In genomic region chr6:36949636-36950035, GRCh38 we compare ENCODE assay signal across 18 cellular contexts. TPM values are rescaled to one million over a fixed set of nuclear protein-coding genes. Genes with fewer than 3 reads are reported as not detected.
A peak's percentile ranks its signal among the peaks of the same experiment; 100 is the strongest.
DNase-seq lines count a peak whose midpoint lies in the region; ATAC-seq and TF ChIP-seq lines count a peak whose summit lies in the region.
"Had no signal": no experiment of that assay in that cellular context is flagged by ENCODE, and none has a peak within 500 bp of the region (broad histone marks: within the 10 kb centered on the region; RNA-seq: fewer than 3 reads in every experiment).

No MANE protein-coding gene starts in this region.

- peak overlapping the region; percentile 81 for H3K27ac ChIP-seq in foreskin keratinocyte
- H3K27ac ChIP-seq: parathyroid adenoma, upper lobe of left lung had no signal

- peaks cover 13% of the 10 kb centered on the region for H3K4me1 ChIP-seq in foreskin keratinocyte
- H3K4me1 ChIP-seq: parathyroid adenoma, upper lobe of left lung had no signal

- TF ChIP-seq CTCF in foreskin keratinocyte (conservative IDR thresholded peaks at IDR 0.05): no peak

- no peaks in the 10 kb centered on the region for H3K27me3 ChIP-seq in foreskin keratinocyte
- H3K27me3 ChIP-seq: upper lobe of left lung had no signal

- peak; percentile 26 for ATAC-seq in foreskin keratinocyte
- no peak for ATAC-seq in HG03045 (IDR thresholded peaks at IDR 0.05; ENCODE audit: unreplicated experiment)
- ATAC-seq in GM19023 (IDR thresholded peaks at IDR 0.05; ENCODE audit: unreplicated experiment): no peak
- ATAC-seq: Panc1 had no signal

- DNase-seq in A172 (ENCODE audit: low spot score) (peak; percentile 25), HS-5 (ENCODE audit: low read depth) (peak; percentile 46), astrocyte of the hippocampus (ENCODE audit: low read depth, low spot score) (peak; percentile 37), foreskin keratinocyte (peak in 1 of 2 donors; percentile 67), HuH-7 (ENCODE audit: low spot score) (no peak)
- no peak for DNase-seq in stimulated activated CD8-positive, alpha-beta memory T cell treated with anti-CD3 and anti-CD28 coated beads, Interleukin-4, amount 100 ng/mL, for 48 hours
- DNase-seq: activated CD4-positive, alpha-beta T cell treated with anti-CD3 and anti-CD28 coated beads, Interleukin-2, amount 50 U/mL, for 48 hours; midbrain; NCI-H1694 treated with DMSO at 0.1 percent for 48 hours; NCI-H526; stimulated activated CD4-positive, alpha-beta T cell treated with anti-CD3 and anti-CD28 coated beads, Interleukin-1b, Interleukin-23, amount 100 ng/mL, for 48 hours had no signal

RNA-seq across cellular contexts. Expression of gene PI16, which starts 4.9 kb away (rescaled TPM):
- 0.74 TPM in 1 of 2 replicates, not detected in the other for total RNA-seq in A172 (2014; rRNA removed; shearing (Covaris generic))
- not detected in 2 replicates for total RNA-seq in foreskin keratinocyte
- polyA plus RNA-seq in foreskin keratinocyte: 0.02 TPM in 1 of 2 replicates, not detected in the other
- total RNA-seq: activated T-helper 2 cell treated with anti-CD3 and anti-CD28 coated beads, Interferon-gamma antibody, Interleukin-2, Interleukin-4, amounts not matched to agents 10 μg/mL and 5 μg/mL and 100 μg/mL, durations not matched to agents 14 hours and 24 hours and 36 hours; epithelial cell of proximal tubule had no signal

RNA-seq across cellular contexts. Expression of gene MTCH1, which starts 36.4 kb away (rescaled TPM):
- 189 and 200 TPM in 2 replicates for total RNA-seq in A172 (2014; rRNA removed; shearing (Covaris generic))
- 149 and 162 TPM in 2 replicates for total RNA-seq in foreskin keratinocyte
- polyA plus RNA-seq in foreskin keratinocyte: 143 and 150 TPM in 2 replicates

RNA-seq across cellular contexts. Expression of gene FGD2, which starts 55.8 kb away (rescaled TPM):
- not detected in 2 replicates for total RNA-seq in A172 (2014; rRNA removed; shearing (Covaris generic))
- 0.07 and 0.14 TPM in 2 replicates for total RNA-seq in foreskin keratinocyte
- polyA plus RNA-seq in foreskin keratinocyte: 0.04 TPM in 1 of 2 replicates, not detected in the other
- total RNA-seq: epithelial cell of proximal tubule had no signal

Comparison
In these comparisons a context has a peak if more than half of its experiments do, and no peak if none do; other contexts are left out.
1. DNase-seq: peak in A172 (single experiment), HS-5 (single experiment) and astrocyte of the hippocampus (single experiment); none in stimulated activated CD8-positive, alpha-beta memory T cell treated with anti-CD3 and anti-CD28 coated beads, Interleukin-4, amount 100 ng/mL, for 48 hours (single experiment) and HuH-7 (single experiment).